Comparison of ENCODE assay signal across 8 cellular contexts in the genomic region with DNA sequence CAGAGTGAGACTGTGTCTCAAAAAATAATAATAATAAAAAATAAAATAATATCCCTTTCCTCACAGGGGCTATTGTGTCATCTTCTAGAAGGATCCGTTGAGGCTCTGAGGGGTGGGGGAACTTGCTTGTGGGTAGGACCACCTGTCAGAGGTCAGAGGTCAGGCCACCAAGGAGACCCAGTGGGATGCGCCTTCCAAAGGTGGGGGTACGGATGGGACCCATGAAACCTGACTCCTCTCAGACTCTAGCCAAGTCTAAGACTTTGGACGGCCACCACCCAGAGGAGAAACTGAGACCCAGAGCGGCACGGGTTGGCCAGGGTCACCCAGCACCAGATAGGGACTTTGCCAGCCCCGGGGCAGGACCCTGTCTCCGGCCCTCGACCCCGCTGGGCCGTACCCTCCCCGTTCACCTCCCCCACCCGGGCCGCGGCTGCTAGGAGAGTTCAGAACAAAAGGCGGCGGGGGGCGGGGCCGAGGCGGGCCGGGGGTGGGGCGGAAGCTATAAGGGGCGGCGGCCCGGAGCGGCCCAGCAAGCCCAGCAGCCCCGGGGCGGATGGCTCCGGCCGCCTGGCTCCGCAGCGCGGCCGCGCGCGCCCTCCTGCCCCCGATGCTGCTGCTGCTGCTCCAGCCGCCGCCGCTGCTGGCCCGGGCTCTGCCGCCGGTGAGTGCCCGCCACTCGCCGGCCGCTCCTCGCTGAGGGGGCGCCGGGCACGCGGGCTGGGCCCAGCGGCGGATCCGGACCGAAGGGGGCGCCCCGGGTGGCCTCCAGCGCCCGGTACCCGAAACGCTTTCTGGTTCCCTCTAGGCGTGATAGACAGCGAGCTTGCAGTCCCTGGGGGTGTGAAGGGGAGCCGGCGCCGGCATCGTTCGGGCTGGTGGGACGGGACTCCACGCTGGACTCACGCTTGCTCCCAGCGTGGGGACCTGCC. TPM values are rescaled to one million over a fixed set of nuclear protein-coding genes. Genes with fewer than 3 reads are reported as not detected.
DNase-seq lines count a peak whose midpoint lies in the region; ATAC-seq and TF ChIP-seq lines count a peak whose summit lies in the region.

A gene with protein sequence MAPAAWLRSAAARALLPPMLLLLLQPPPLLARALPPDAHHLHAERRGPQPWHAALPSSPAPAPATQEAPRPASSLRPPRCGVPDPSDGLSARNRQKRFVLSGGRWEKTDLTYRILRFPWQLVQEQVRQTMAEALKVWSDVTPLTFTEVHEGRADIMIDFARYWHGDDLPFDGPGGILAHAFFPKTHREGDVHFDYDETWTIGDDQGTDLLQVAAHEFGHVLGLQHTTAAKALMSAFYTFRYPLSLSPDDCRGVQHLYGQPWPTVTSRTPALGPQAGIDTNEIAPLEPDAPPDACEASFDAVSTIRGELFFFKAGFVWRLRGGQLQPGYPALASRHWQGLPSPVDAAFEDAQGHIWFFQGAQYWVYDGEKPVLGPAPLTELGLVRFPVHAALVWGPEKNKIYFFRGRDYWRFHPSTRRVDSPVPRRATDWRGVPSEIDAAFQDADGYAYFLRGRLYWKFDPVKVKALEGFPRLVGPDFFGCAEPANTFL (plus strand): TSS at position 535 of the 932 bp plus-strand sequence. CDS start 22 bp downstream, at position 557.

- no peak within 1 kb of the TSS for H3K27ac Mint-ChIP-seq in activated CD4-positive, alpha-beta memory T cell treated with anti-CD3 and anti-CD28 coated beads for 36 hours
- peak within 1 kb of the TSS; percentile 57 for H3K27ac Mint-ChIP-seq in endothelial cell (ENCODE audit: unreplicated experiment)

- H3K36me3 ChIP-seq in DND-41 (ENCODE audit: insufficient read depth, low read length) (no peaks in the 10 kb centered on the region), thoracic aorta (no peaks in the 10 kb centered on the region)

- intact Hi-C loops in activated CD4-positive, alpha-beta memory T cell treated with anti-CD3 and anti-CD28 coated beads for 36 hours (cut with micrococcal nuclease) = loop anchor here (2.0 kb wide), 1 partner anchor 14 kb away; a partner anchor contains a TSS

- peak; percentile 50 for DNase-seq in DND-41
- peak; percentile 27 for DNase-seq in NCI-H1092 treated with DMSO at 0.1 percent for 48 hours (lab: John Stamatoyannopoulos, UW)
- peak; percentile 58 for DNase-seq in activated CD4-positive, alpha-beta memory T cell treated with anti-CD3 and anti-CD28 coated beads for 36 hours
- DNase-seq in endothelial cell (ENCODE audit: low spot score) = peak; percentile 52
- DNase-seq in myocyte (ENCODE audit: low read depth) = peak; percentile 60
- no peak for DNase-seq in thoracic aorta (ENCODE audit: low spot score)
- DNase-seq in ureter (ENCODE audit: low spot score) = no peak
- no peak for DNase-seq in NCI-H2081 treated with DMSO at 0.1 percent for 48 hours (lab: John Stamatoyannopoulos, UW)

- ATAC-seq in DND-41 (ENCODE audit: insufficient read depth, low read depth) (peak; percentile 47; the same call in 1 of the 3 replicates), thoracic aorta (ENCODE audit: insufficient number of reproducible peaks, low FRiP score, low read depth) (no peak)

- H3K4me3 Mint-ChIP-seq in activated CD4-positive, alpha-beta memory T cell treated with anti-CD3 and anti-CD28 coated beads for 36 hours = peak within 1 kb of the TSS; percentile 62
- peak within 1 kb of the TSS; percentile 79 for H3K4me3 Mint-ChIP-seq in endothelial cell (ENCODE audit: unreplicated experiment)

- TF ChIP-seq CTCF in DND-41 (IDR thresholded peaks at IDR 0.05; ENCODE audit: borderline replicate concordance, extremely low read depth, low read length, poor library complexity, severe bottlenecking) (no peak), endothelial cell (IDR thresholded peaks at IDR 0.05; ENCODE audit: unreplicated experiment) (no peak), thoracic aorta (IDR thresholded peaks at IDR 0.05) (no peak)

- no peaks in the 10 kb centered on the region for H4K20me1 ChIP-seq in DND-41 (ENCODE audit: insufficient read depth, low read length)

- H3K4me1 ChIP-seq in DND-41 (ENCODE audit: insufficient read depth, low read length) = peaks cover 16% of the 10 kb centered on the region
- H3K4me1 ChIP-seq in thoracic aorta (ENCODE audit: control insufficient read depth in 1 of 2, low read depth in 2 of 2) = peaks cover 3 to 40% of the 10 kb centered on the region in 2 donors

- H3K9ac ChIP-seq in DND-41 (ENCODE audit: low read depth, low read length) = no peak within 1 kb of the TSS

- no peaks in the 10 kb centered on the region for H3K9me3 Mint-ChIP-seq in activated CD4-positive, alpha-beta memory T cell treated with anti-CD3 and anti-CD28 coated beads for 36 hours
- H3K9me3 Mint-ChIP-seq in endothelial cell (ENCODE audit: unreplicated experiment) = no peaks in the 10 kb centered on the region

- H3K27me3 ChIP-seq in DND-41 (ENCODE audit: insufficient read depth, low read length, poor library complexity) (no peaks in the 10 kb centered on the region), thoracic aorta (replicated peaks; ENCODE audit: insufficient read depth) (no peaks in the 10 kb centered on the region)

- H3K9me3 ChIP-seq in DND-41 (ENCODE audit: insufficient read depth, low read length, severe bottlenecking) = no peaks in the 10 kb centered on the region
- H3K9me3 ChIP-seq in thoracic aorta = no peaks in the 10 kb centered on the region

- H3K79me2 ChIP-seq in DND-41 (ENCODE audit: insufficient read depth, low read length) = no peaks in the 10 kb centered on the region

- H3K4me3 ChIP-seq in DND-41 (ENCODE audit: low read depth in 1 of 2, low read length in 2 of 2) (peak within 1 kb of the TSS in 1 of 2 experiments; percentile 37; a peak in 1 of 4 replicates), thoracic aorta (peak within 1 kb of the TSS; percentile 80)

- H3K27me3 Mint-ChIP-seq in activated CD4-positive, alpha-beta memory T cell treated with anti-CD3 and anti-CD28 coated beads for 36 hours = no peaks in the 10 kb centered on the region
- H3K27me3 Mint-ChIP-seq in endothelial cell (ENCODE audit: unreplicated experiment) = peaks cover 9% of the 10 kb centered on the region

- CTCF ChIA-PET in activated CD4-positive, alpha-beta memory T cell treated with anti-CD3 and anti-CD28 coated beads for 36 hours (lab: Charles Lee) = interaction anchor here (1.4 kb wide), 1 partner anchor 77 kb away, joined by 4 read pairs; no protein-coding TSS in a partner anchor

- peak within 1 kb of the TSS; percentile 62 for H2AFZ ChIP-seq in DND-41 (ENCODE audit: low read depth, low read length)

- H3K36me3 Mint-ChIP-seq in activated CD4-positive, alpha-beta memory T cell treated with anti-CD3 and anti-CD28 coated beads for 36 hours = no peaks in the 10 kb centered on the region
- peaks cover 5% of the 10 kb centered on the region for H3K36me3 Mint-ChIP-seq in endothelial cell (ENCODE audit: low read depth, unreplicated experiment)

- peak within 1 kb of the TSS; percentile 63 for H3K4me2 ChIP-seq in DND-41 (ENCODE audit: insufficient read depth, low read length)

- POLR2A ChIA-PET in activated CD4-positive, alpha-beta memory T cell treated with anti-CD3 and anti-CD28 coated beads for 36 hours (lab: Charles Lee) = interaction anchor here (2.1 kb wide), 1 partner anchor 15 kb away, joined by 6 read pairs; a partner anchor contains a TSS

- peaks cover 15% of the 10 kb centered on the region for H3K4me1 Mint-ChIP-seq in activated CD4-positive, alpha-beta memory T cell treated with anti-CD3 and anti-CD28 coated beads for 36 hours (ENCODE audit: low read depth)
- H3K4me1 Mint-ChIP-seq in endothelial cell (ENCODE audit: unreplicated experiment) = peaks cover 8% of the 10 kb centered on the region

- no peak within 1 kb of the TSS for H3K27ac ChIP-seq in DND-41 (ENCODE audit: low read length)
- H3K27ac ChIP-seq in thoracic aorta = no peak within 1 kb of the TSS

RNA-seq across cellular contexts. Expression of the gene that starts here (rescaled TPM):
- total RNA-seq in activated CD4-positive, alpha-beta memory T cell treated with anti-CD3 and anti-CD28 coated beads for 36 hours = 1 to 10 TPM in 1 of 2 experiments, under 1 TPM in 1; 0.70 to 1.0 TPM
- total RNA-seq in endothelial cell (ENCODE audit: unreplicated experiment) = 3.4 TPM
- 51.5 and 67.7 TPM in 2 replicates for total RNA-seq in myocyte
- polyA plus RNA-seq in myocyte (2012) = 303 TPM
- 10 to 100 TPM in 1 of 2 donors, 1 to 10 TPM in 1; 2.0 to 10.2 TPM for total RNA-seq in thoracic aorta
- 1.5 TPM for total RNA-seq in ureter

Comparison
In these comparisons a context has a peak if more than half of its experiments do, and no peak if none do; other contexts are left out.
1. DNase-seq: peak in DND-41 (single experiment), NCI-H1092 treated with DMSO at 0.1 percent for 48 hours (single experiment), activated CD4-positive, alpha-beta memory T cell treated with anti-CD3 and anti-CD28 coated beads for 36 hours (single experiment), endothelial cell (single experiment) and myocyte (single experiment); none in thoracic aorta (single experiment), ureter (single experiment) and NCI-H2081 treated with DMSO at 0.1 percent for 48 hours (single experiment).